ENCODE assay signal across 21 cellular contexts in the genomic region with DNA sequence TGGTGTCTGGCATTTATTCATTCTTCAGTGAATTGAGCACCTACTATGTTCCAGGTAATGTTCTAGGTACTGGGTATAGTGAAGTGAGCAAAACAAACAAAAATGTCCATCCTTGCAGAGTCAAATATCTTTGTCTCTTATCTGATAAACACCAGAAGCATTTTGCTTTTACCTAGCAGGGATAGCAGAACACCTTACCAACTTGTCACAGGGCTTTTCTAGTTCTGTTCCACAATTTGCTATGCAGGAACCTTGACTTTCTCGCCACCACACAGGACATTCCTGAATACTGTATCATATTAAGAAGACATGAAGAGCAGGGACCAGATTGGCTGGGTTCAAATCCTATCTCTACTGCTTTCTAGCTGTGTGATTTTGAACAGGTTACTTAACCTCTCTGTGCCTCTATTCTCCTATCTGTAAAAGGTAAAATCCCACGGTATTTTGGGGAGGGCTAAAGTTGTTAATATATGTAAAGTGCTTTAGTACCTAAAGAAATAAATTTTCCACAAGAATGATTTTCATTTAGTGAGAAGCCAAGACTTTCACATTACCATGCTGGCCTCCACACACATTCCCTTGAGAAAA.
DNase-seq lines count a peak whose midpoint lies in the region; ATAC-seq, FAIRE-seq and TF ChIP-seq lines count a peak whose summit lies in the region.
"Had no signal": no experiment of that assay in that cellular context is flagged by ENCODE, and none has a peak within 500 bp of the region (broad histone marks: within the 10 kb centered on the region; RNA-seq: fewer than 3 reads in every experiment).

No MANE protein-coding gene starts in this region.

- no peak overlapping the region for H3K4me3 Mint-ChIP-seq in astrocyte (ENCODE audit: unreplicated experiment)
- H3K4me3 Mint-ChIP-seq in activated T-cell treated with anti-CD3 and anti-CD28 coated beads, Interleukin-2, amount 50 U/mL, for 72 hours, result no peak overlapping the region
- no peak overlapping the region for H3K4me3 Mint-ChIP-seq in activated CD4-positive, alpha-beta memory T cell treated with anti-CD3 and anti-CD28 coated beads, Interleukin-2, amount 10 ng/mL, durations not matched to agents 7 days and 5 days
- H3K4me3 Mint-ChIP-seq: B cell; CD4-positive, alpha-beta T cell; CD8-positive, alpha-beta T cell had no signal

- H4K12ac ChIP-seq in trophoblast cell (ENCODE audit: low read depth, low read length), result no peak overlapping the region

- no peaks in the 10 kb centered on the region for H4K20me1 ChIP-seq in astrocyte (ENCODE audit: insufficient read depth, low read length)
- H4K20me1 ChIP-seq: BLaER1 treated with 17β-estradiol and CSF1 and Interleukin-3, amounts not matched to agents 10 nM and 100 nM had no signal

- no peak overlapping the region for H3K4ac ChIP-seq in trophoblast cell (ENCODE audit: low read depth, low read length)

- no peak overlapping the region for H4K91ac ChIP-seq in trophoblast cell (ENCODE audit: low read depth, low read length)

- no peak overlapping the region for H2BK5ac ChIP-seq in trophoblast cell (ENCODE audit: low read depth, low read length, poor library complexity)

- no peak overlapping the region for H2BK12ac ChIP-seq in trophoblast cell (ENCODE audit: low read length)

- no peak overlapping the region for H3K27ac Mint-ChIP-seq in astrocyte (ENCODE audit: unreplicated experiment)
- no peak overlapping the region for H3K27ac Mint-ChIP-seq in activated T-cell treated with anti-CD3 and anti-CD28 coated beads, Interleukin-2, amount 50 U/mL, for 72 hours
- no peak overlapping the region for H3K27ac Mint-ChIP-seq in activated CD4-positive, alpha-beta memory T cell treated with anti-CD3 and anti-CD28 coated beads, Interleukin-2, amount 10 ng/mL, durations not matched to agents 7 days and 5 days
- H3K27ac Mint-ChIP-seq: B cell; CD4-positive, alpha-beta T cell; CD8-positive, alpha-beta T cell had no signal

- no peaks in the 10 kb centered on the region for H3K27me3 Mint-ChIP-seq in astrocyte (ENCODE audit: low read depth, unreplicated experiment)
- peaks cover 18% of the 10 kb centered on the region for H3K27me3 Mint-ChIP-seq in activated T-cell treated with anti-CD3 and anti-CD28 coated beads, Interleukin-2, amount 50 U/mL, for 72 hours (ENCODE audit: low read depth)
- no peaks in the 10 kb centered on the region for H3K27me3 Mint-ChIP-seq in activated CD4-positive, alpha-beta memory T cell treated with anti-CD3 and anti-CD28 coated beads, Interleukin-2, amount 10 ng/mL, durations not matched to agents 7 days and 5 days
- H3K27me3 Mint-ChIP-seq: B cell; CD4-positive, alpha-beta T cell had no signal

- ATAC-seq in activated T-cell treated with anti-CD3 and anti-CD28 coated beads, Interleukin-2, amount 50 U/mL, for 72 hours (replicated peaks in 1 of 2), result no peak
- ATAC-seq: CD8-positive, alpha-beta T cell had no signal

- H3K23ac ChIP-seq in trophoblast cell (ENCODE audit: low read length), result no peak overlapping the region

- H4K8ac ChIP-seq in trophoblast cell (ENCODE audit: low read depth, low read length), result no peak overlapping the region

- H3K27me3 ChIP-seq in astrocyte (ENCODE audit: insufficient read depth, low read length), result no peaks in the 10 kb centered on the region
- no peaks in the 10 kb centered on the region for H3K27me3 ChIP-seq in trophoblast cell (ENCODE audit: insufficient read depth, low read length)

- no peak overlapping the region for H3K4me2 ChIP-seq in astrocyte (ENCODE audit: low read length)
- no peak overlapping the region for H3K4me2 ChIP-seq in trophoblast cell (ENCODE audit: low read length)
- H3K4me2 ChIP-seq: A549; BLaER1 treated with 17β-estradiol and CSF1 and Interleukin-3, amounts not matched to agents 10 nM and 100 nM had no signal

- H3K4me1 Mint-ChIP-seq in astrocyte (ENCODE audit: low read depth, unreplicated experiment), result peaks cover 1% of the 10 kb centered on the region
- peaks cover 16% of the 10 kb centered on the region for H3K4me1 Mint-ChIP-seq in activated T-cell treated with anti-CD3 and anti-CD28 coated beads, Interleukin-2, amount 50 U/mL, for 72 hours (ENCODE audit: low read depth)
- peaks cover 10% of the 10 kb centered on the region for H3K4me1 Mint-ChIP-seq in activated CD4-positive, alpha-beta memory T cell treated with anti-CD3 and anti-CD28 coated beads, Interleukin-2, amount 10 ng/mL, durations not matched to agents 7 days and 5 days
- H3K4me1 Mint-ChIP-seq: B cell had no signal

- no peaks in the 10 kb centered on the region for H3K36me3 Mint-ChIP-seq in astrocyte (ENCODE audit: low read depth, unreplicated experiment)
- no peaks in the 10 kb centered on the region for H3K36me3 Mint-ChIP-seq in activated T-cell treated with anti-CD3 and anti-CD28 coated beads, Interleukin-2, amount 50 U/mL, for 72 hours (ENCODE audit: insufficient read depth in 2 of 2)
- no peaks in the 10 kb centered on the region for H3K36me3 Mint-ChIP-seq in activated CD4-positive, alpha-beta memory T cell treated with anti-CD3 and anti-CD28 coated beads, Interleukin-2, amount 10 ng/mL, durations not matched to agents 7 days and 5 days (ENCODE audit: low read depth)
- H3K36me3 Mint-ChIP-seq: CD8-positive, alpha-beta T cell had no signal

- no peaks in the 10 kb centered on the region for H3K9me3 ChIP-seq in HEK293 (ENCODE audit: control insufficient read depth, insufficient read depth, low read depth, low read length)
- H3K9me3 ChIP-seq in astrocyte (ENCODE audit: insufficient read depth, low read depth, low read length), result no peaks in the 10 kb centered on the region
- no peaks in the 10 kb centered on the region for H3K9me3 ChIP-seq in trophoblast cell (ENCODE audit: insufficient read depth, low read depth, low read length)
- H3K9me3 ChIP-seq: A549; BLaER1 treated with 17β-estradiol and CSF1 and Interleukin-3, amounts not matched to agents 10 nM and 100 nM; Caco-2 had no signal

- CTCF ChIA-PET in HEK293 (lab: Yijun Ruan, JAX), result interaction anchor here (0.7 to 2.1 kb wide), 7 partner anchors 14 to 261 kb away, joined by 3 to 15 read pairs (median 4); no protein-coding TSS in a partner anchor
- CTCF ChIA-PET in activated CD4-positive, alpha-beta memory T cell treated with anti-CD3 and anti-CD28 coated beads, Interleukin-2, amount 10 ng/mL, durations not matched to agents 7 days and 5 days (lab: Charles Lee), result interaction anchor here (0.6 to 1.6 kb wide), 3 partner anchors 10 to 288 kb away, joined by 3 to 4 read pairs (median 3); no protein-coding TSS in a partner anchor

- no peaks in the 10 kb centered on the region for H3K9me3 Mint-ChIP-seq in astrocyte (ENCODE audit: unreplicated experiment)
- no peaks in the 10 kb centered on the region for H3K9me3 Mint-ChIP-seq in activated T-cell treated with anti-CD3 and anti-CD28 coated beads, Interleukin-2, amount 50 U/mL, for 72 hours
- no peaks in the 10 kb centered on the region for H3K9me3 Mint-ChIP-seq in activated CD4-positive, alpha-beta memory T cell treated with anti-CD3 and anti-CD28 coated beads, Interleukin-2, amount 10 ng/mL, durations not matched to agents 7 days and 5 days
- H3K9me3 Mint-ChIP-seq: CD4-positive, alpha-beta T cell; CD8-positive, alpha-beta T cell had no signal

- H3K14ac ChIP-seq in trophoblast cell (ENCODE audit: low read length), result no peak overlapping the region

- H2BK120ac ChIP-seq in trophoblast cell (ENCODE audit: insufficient read depth, low read length, poor library complexity), result no peak overlapping the region

- POLR2A ChIA-PET in HEK293 (lab: Yijun Ruan, JAX), result no interaction called here
- POLR2A ChIA-PET in activated CD4-positive, alpha-beta memory T cell treated with anti-CD3 and anti-CD28 coated beads, Interleukin-2, amount 10 ng/mL, durations not matched to agents 7 days and 5 days (lab: Charles Lee), result no interaction called here

- H3K36me3 ChIP-seq in HEK293 (ENCODE audit: control insufficient read depth in 2 of 2, insufficient read depth in 1 of 2, low read length in 2 of 2), result no peaks in the 10 kb centered on the region
- no peaks in the 10 kb centered on the region for H3K36me3 ChIP-seq in astrocyte (ENCODE audit: insufficient read depth, low read length)
- no peaks in the 10 kb centered on the region for H3K36me3 ChIP-seq in trophoblast cell (ENCODE audit: control insufficient read depth in 1 of 2, insufficient read depth in 2 of 2, low read length in 2 of 2)
- H3K36me3 ChIP-seq: BLaER1 treated with 17β-estradiol and CSF1 and Interleukin-3, amounts not matched to agents 10 nM and 100 nM had no signal

- H3K79me1 ChIP-seq in trophoblast cell (ENCODE audit: low read length), result no peaks in the 10 kb centered on the region

- H2AFZ ChIP-seq in astrocyte (ENCODE audit: low read depth, low read length) (no peak overlapping the region), trophoblast cell (ENCODE audit: insufficient read depth, low read length, poor library complexity) (no peak overlapping the region)

- TF ChIP-seq CTCF in HEK293 (tag by site-specific recombination; IDR thresholded peaks at IDR 0.05) (no peak), astrocyte (IDR thresholded peaks at IDR 0.05; ENCODE audit: insufficient read depth, low read depth, low read length) (no peak)

- H3K79me2 ChIP-seq in astrocyte (ENCODE audit: insufficient read depth, low read length) (no peaks in the 10 kb centered on the region), trophoblast cell (ENCODE audit: control insufficient read depth, insufficient read depth, low read length, poor library complexity) (no peaks in the 10 kb centered on the region)

- no peak overlapping the region for H3K18ac ChIP-seq in trophoblast cell (ENCODE audit: low read length)

- H3K27ac ChIP-seq in HEK293 (ENCODE audit: extremely low read depth, low read depth, low read length), result no peak overlapping the region
- no peak overlapping the region for H3K27ac ChIP-seq in astrocyte (ENCODE audit: low read depth, low read length)
- no peak overlapping the region for H3K27ac ChIP-seq in trophoblast cell (ENCODE audit: low read depth, low read length)
- H3K27ac ChIP-seq: 22Rv1; A549; BLaER1 treated with 17β-estradiol and CSF1 and Interleukin-3, amounts not matched to agents 10 nM and 100 nM; C4-2B had no signal

- no peak overlapping the region for H3K9ac ChIP-seq in astrocyte (ENCODE audit: low read length)
- no peak overlapping the region for H3K9ac ChIP-seq in trophoblast cell (ENCODE audit: low read length)
- H3K9ac ChIP-seq: BLaER1 treated with 17β-estradiol and CSF1 and Interleukin-3, amounts not matched to agents 10 nM and 100 nM had no signal

- peak; percentile 67 for FAIRE-seq in astrocyte (lab: Jason Lieb, UNC)
- FAIRE-seq: D721Med, G401.6, GM12878, GM12892, GM18507 had no signal

- H3K4me3 ChIP-seq in HEK293 (ENCODE audit: low read depth, low read length), result no peak overlapping the region
- H3K4me3 ChIP-seq in astrocyte (ENCODE audit: insufficient read depth, low read depth, low read length), result no peak overlapping the region
- H3K4me3 ChIP-seq in trophoblast cell (ENCODE audit: low read depth, low read length), result no peak overlapping the region
- H3K4me3 ChIP-seq: A549; BLaER1 treated with 17β-estradiol and CSF1 and Interleukin-3, amounts not matched to agents 10 nM and 100 nM; GM12878 had no signal

- H2AK5ac ChIP-seq in trophoblast cell (ENCODE audit: low read length), result no peak overlapping the region

- H3K4me1 ChIP-seq in HEK293 (ENCODE audit: control insufficient read depth, insufficient read depth, low read length), result no peaks in the 10 kb centered on the region
- no peaks in the 10 kb centered on the region for H3K4me1 ChIP-seq in astrocyte (ENCODE audit: insufficient read depth, low read length)
- no peaks in the 10 kb centered on the region for H3K4me1 ChIP-seq in trophoblast cell (ENCODE audit: control insufficient read depth in 1 of 2, insufficient read depth in 2 of 2, low read length in 2 of 2)
- H3K4me1 ChIP-seq: A549; BLaER1 treated with 17β-estradiol and CSF1 and Interleukin-3, amounts not matched to agents 10 nM and 100 nM; Caco-2 had no signal

- DNase-seq in astrocyte (ENCODE audit: low read depth) (no peak), trophoblast cell (peak; percentile 25 to 65)
- no peak for DNase-seq in activated T-cell treated with anti-CD3 and anti-CD28 coated beads, Interleukin-2, amount 50 U/mL, for 72 hours
- DNase-seq in activated CD4-positive, alpha-beta memory T cell treated with anti-CD3 and anti-CD28 coated beads, Interleukin-2, amount 10 ng/mL, durations not matched to agents 7 days and 5 days, result no peak
- DNase-seq: AML-193; Caco-2; Calu3; CD4-positive, alpha-beta T cell; CD8-positive, alpha-beta T cell; DMS79 treated with DMSO at 0.1 percent for 48 hours had no signal

- WGBS in trophoblast cell (ENCODE audit: extremely low coverage, insufficient coverage, insufficient read length), result no CpG with 5 or more reads among the region's 2 CpGs

Comparison
In these comparisons a context has a peak if more than half of its experiments do, and no peak if none do; other contexts are left out.
1. DNase-seq: peak in trophoblast cell (2 of 2); none in astrocyte (single experiment), activated T-cell treated with anti-CD3 and anti-CD28 coated beads, Interleukin-2, amount 50 U/mL, for 72 hours (0 of 2) and activated CD4-positive, alpha-beta memory T cell treated with anti-CD3 and anti-CD28 coated beads, Interleukin-2, amount 10 ng/mL, durations not matched to agents 7 days and 5 days (single experiment).